Comparison of ENCODE assay signal across 10 cellular contexts in genomic region chrX:118211891-118212816, GRCh38.
A peak's percentile ranks its signal among the peaks of the same experiment; 100 is the strongest.
DNase-seq lines count a peak whose midpoint lies in the region; ATAC-seq, FAIRE-seq and TF ChIP-seq lines count a peak whose summit lies in the region.
"Had no signal": no experiment of that assay in that cellular context is flagged by ENCODE, and none has a peak within 500 bp of the region (broad histone marks: within the 10 kb centered on the region; RNA-seq: fewer than 3 reads in every experiment).

No MANE protein-coding gene starts in this region.

- no peak for TF ChIP-seq CTCF in GM12878 (IDR thresholded peaks at IDR 0.05 in 2 of 3, conservative IDR thresholded peaks at IDR 0.05 in 1 of 3; ENCODE audit: control insufficient read depth in 2 of 3, extremely low read depth in 1 of 3, insufficient read depth in 1 of 3, low read depth in 3 of 3, low read length in 3 of 3)

- H3K4me1 ChIP-seq in GM12878 (ENCODE audit: control insufficient read depth, insufficient read depth, low read length), result peaks cover 9% of the 10 kb centered on the region

- peak overlapping the region; percentile 64 for H2AFZ ChIP-seq in GM12878 (ENCODE audit: control insufficient read depth, low read depth, low read length)

- H3K27ac ChIP-seq in GM12878 (ENCODE audit: control insufficient read depth, insufficient read depth), result peak overlapping the region; percentile 58
- H3K27ac ChIP-seq: 22Rv1 had no signal

- no peaks in the 10 kb centered on the region; a peak in 1 of 4 replicates for H3K27me3 ChIP-seq in GM12878 (replicated peaks in 1 of 2; ENCODE audit: control insufficient read depth in 2 of 2, insufficient read depth in 2 of 2, low read length in 1 of 2)

- peak overlapping the region; percentile 25; the same call in 1 of the 2 replicates for H3K9ac ChIP-seq in GM12878 (ENCODE audit: control insufficient read depth, insufficient read depth, low read length)

- no peaks in the 10 kb centered on the region for H3K79me2 ChIP-seq in GM12878 (ENCODE audit: control insufficient read depth, insufficient read depth, low read length)

- no peak for FAIRE-seq in GM12878 (lab: Jason Lieb, UNC)

- no peaks in the 10 kb centered on the region for H4K20me1 ChIP-seq in GM12878 (ENCODE audit: control insufficient read depth, insufficient read depth)

- TF ChIP-seq RAD21 in GM12878 (IDR thresholded peaks at IDR 0.05; ENCODE audit: insufficient read depth, low read depth, low read length), result no peak

- WGBS in GM12878 (ENCODE audit: insufficient coverage, insufficient replicate concordance, low lambda C conversion rate, missing lambda C conversion rate), result 12% methylated on average over 10 of the region's 10 CpGs

- SMC1A ChIA-PET in GM12878 (lab: Charles Lee; ENCODE audit: uncharacterized antibody, unreplicated experiment), result interaction anchor here (0.7 to 2.0 kb wide), 15 partner anchors 8 to 1647 kb away, joined by 3 to 7 read pairs (median 3); no protein-coding TSS in a partner anchor

- H3K4me2 ChIP-seq in GM12878 (ENCODE audit: control insufficient read depth, insufficient read depth), result peak overlapping the region; percentile 74

- in situ Hi-C loops in GM12878 (cut with MboI), result no loop called here

- BruUV-seq in GM12878 (replicated peaks; lab: Mats Ljungman, UMichigan), result no TSS peak

- H3K9me3 ChIP-seq in GM12878 (replicated peaks; ENCODE audit: control insufficient read depth, insufficient read depth, low read length), result no peaks in the 10 kb centered on the region

- peak; percentile 56 for ATAC-seq in GM21529 (IDR thresholded peaks at IDR 0.05; ENCODE audit: unreplicated experiment)
- ATAC-seq in HG03354 (IDR thresholded peaks at IDR 0.05; ENCODE audit: poor library complexity, severe bottlenecking, unreplicated experiment), result peak; percentile 44
- peak; percentile 74 for ATAC-seq in GM12878

- TF ChIP-seq EP300 in GM12878 (IDR thresholded peaks at IDR 0.05; ENCODE audit: borderline replicate concordance in 1 of 2, control insufficient read depth in 1 of 2, low read depth in 2 of 2, low read length in 2 of 2), result no peak

- H3K4me3 ChIP-seq in GM12878, result 0 out of 2 replicates have a peak overlapping the region, but pooled peaks have one; percentile 20

- intact Hi-C loops in GM12878 (cut with micrococcal nuclease; ENCODE audit: unreplicated experiment), result no loop called here

- DNase-seq in DMS 273 (lab: John Stamatoyannopoulos, UW; ENCODE audit: unreplicated experiment), result peak; percentile 35
- DNase-seq in DMS 273 treated with DMSO at 0.1 percent for 48 hours (lab: John Stamatoyannopoulos, UW), result no peak
- DNase-seq in GM12878 (ENCODE audit: low read depth, low spot score), result no peak
- DNase-seq in islet precursor cell, result no peak
- no peak for DNase-seq in stimulated activated CD4-positive, alpha-beta T cell treated with anti-CD3 and anti-CD28 coated beads, Interleukin-4, amount 100 ng/mL, for 1 hour
- DNase-seq in GOT3 (lab: John Stamatoyannopoulos, UW), result no peak
- DNase-seq: substantia nigra had no signal

- TF ChIP-seq POLR2A in GM12878 (IDR thresholded peaks at IDR 0.05; ENCODE audit: low read depth, low read length), result no peak

- RAD21 ChIA-PET in GM12878 (lab: Charles Lee; ENCODE audit: unreplicated experiment), result interaction anchor here (0.6 to 2.4 kb wide), 9 partner anchors 10 to 215 kb away, joined by 3 to 12 read pairs (median 3); no protein-coding TSS in a partner anchor

- CTCF ChIA-PET in GM12878 (lab: Yijun Ruan, JAX), result interaction anchor here (1.0 to 3.1 kb wide), 4 partner anchors 9 to 17 kb away, joined by 3 to 28 read pairs (median 4); no protein-coding TSS in a partner anchor

- POLR2A ChIA-PET in GM12878 (lab: Charles Lee), result no interaction called here

- no peaks in the 10 kb centered on the region for H3K36me3 ChIP-seq in GM12878 (ENCODE audit: control insufficient read depth in 2 of 2, insufficient read depth in 2 of 2, low read length in 1 of 2)

TF ChIP-seq in GM12878, 131 proteins besides CTCF, POLR2A, EP300 and RAD21 (continues in another document):
- no peak for TF ChIP-seq ZNF687 (IDR thresholded peaks at IDR 0.05)
- no peak for TF ChIP-seq SMARCA5 (IDR thresholded peaks at IDR 0.05)
- TF ChIP-seq IRF4 (IDR thresholded peaks at IDR 0.05; ENCODE audit: low read depth, low read length), result no peak
- no peak for TF ChIP-seq RELA (IDR thresholded peaks at IDR 0.05; ENCODE audit: borderline replicate concordance, partially characterized antibody)
- TF ChIP-seq TCF12 (IDR thresholded peaks at IDR 0.05; ENCODE audit: low read depth, low read length), result 0 out of 2 replicates have a peak, but pooled peaks have one; percentile 31
- TF ChIP-seq IKZF1 (conservative IDR thresholded peaks at IDR 0.05), result peak; percentile 19
- no peak for TF ChIP-seq POLR2AphosphoS2 (IDR thresholded peaks at IDR 0.05; ENCODE audit: low read depth, low read length)
- no peak for TF ChIP-seq YY1 (IDR thresholded peaks at IDR 0.05; ENCODE audit: low read depth, low read length)
- TF ChIP-seq RUNX3 (IDR thresholded peaks at IDR 0.05; ENCODE audit: low read length), result peak; percentile 7; the same call in 1 of the 2 replicates
- TF ChIP-seq MTA3 (IDR thresholded peaks at IDR 0.05; ENCODE audit: borderline replicate concordance, low read length), result no peak
- no peak for TF ChIP-seq ATF7 (IDR thresholded peaks at IDR 0.05; ENCODE audit: low read depth)
- TF ChIP-seq GABPA (IDR thresholded peaks at IDR 0.05; ENCODE audit: low read depth), result no peak
- TF ChIP-seq STAT3 (IDR thresholded peaks at IDR 0.05; ENCODE audit: low read depth, low read length), result no peak
- no peak for TF ChIP-seq PRDM15 (CRISPR knock-in tag; IDR thresholded peaks at IDR 0.05)
- no peak for TF ChIP-seq FOXK2 (IDR thresholded peaks at IDR 0.05)
- no peak for TF ChIP-seq ZNF207 (IDR thresholded peaks at IDR 0.05; ENCODE audit: borderline replicate concordance)
- TF ChIP-seq ETV6 (conservative IDR thresholded peaks at IDR 0.05 in 1 of 2, IDR thresholded peaks at IDR 0.05 in 1 of 2; ENCODE audit: borderline replicate concordance in 1 of 2, low read depth in 1 of 2), result no peak; a peak in 1 of 4 replicates
- no peak for TF ChIP-seq CEBPB (IDR thresholded peaks at IDR 0.05; ENCODE audit: borderline replicate concordance in 1 of 2, low read depth in 2 of 2, low read length in 2 of 2)
- peak; percentile 50; the same call in 1 of the 2 replicates for TF ChIP-seq EED (IDR thresholded peaks at IDR 0.05; ENCODE audit: low read depth)
- TF ChIP-seq SPI1 (IDR thresholded peaks at IDR 0.05; ENCODE audit: borderline replicate concordance, insufficient read depth, low read depth, low read length), result peak; percentile 71; the same call in 1 of the 2 replicates
